In genomic region chr3:9749663-9750555, GRCh38 we compare ENCODE assay signal across 8 cellular contexts. TPM values are rescaled to one million over a fixed set of nuclear protein-coding genes. Genes with fewer than 3 reads are reported as not detected.
A peak's percentile ranks its signal among the peaks of the same experiment; 100 is the strongest.
DNase-seq lines count a peak whose midpoint lies in the region; ATAC-seq and TF ChIP-seq lines count a peak whose summit lies in the region.

Gene OGG1 (plus strand): TSS chr3:9749952. CDS start chr3:9750287, 335 bp downstream.

- peak within 1 kb of the TSS; percentile 42 to 80 for H3K9ac ChIP-seq in liver (ENCODE audit: low read depth in 1 of 2, low read length in 2 of 2)

- H3K4me3 ChIP-seq in liver (ENCODE audit: low read depth in 1 of 3, low read length in 3 of 3), result peak within 1 kb of the TSS; percentile 61 to 85 (median 77)

- WGBS in liver, result under 1% methylated on average over 58 of the region's 58 CpGs

- H3K9me3 ChIP-seq in liver (ENCODE audit: control insufficient read depth in 4 of 4, low read length in 3 of 4), result no peaks in the 10 kb centered on the region

- ATAC-seq in GM19395 (IDR thresholded peaks at IDR 0.05; ENCODE audit: unreplicated experiment), result peak; percentile 94
- peak; percentile 82 for ATAC-seq in HG03565 (IDR thresholded peaks at IDR 0.05; ENCODE audit: unreplicated experiment)

- no peaks in the 10 kb centered on the region for H3K27me3 ChIP-seq in liver (ENCODE audit: control insufficient read depth in 4 of 4, insufficient read depth in 4 of 4, low read length in 3 of 4)

- H3K27ac ChIP-seq in C4-2B (peak within 1 kb of the TSS; percentile 81), liver (ENCODE audit: low read depth in 1 of 2, low read length in 2 of 2) (peak within 1 kb of the TSS; percentile 79 to 88)

- peak; percentile 50 to 52 for TF ChIP-seq RAD21 in liver (IDR thresholded peaks at IDR 0.05)

- peaks cover 14 to 40% (median 30%) of the 10 kb centered on the region in 4 donors for H3K36me3 ChIP-seq in liver (ENCODE audit: control insufficient read depth in 4 of 4, insufficient read depth in 3 of 4, low read depth in 1 of 4, low read length in 3 of 4)

- H3K4me1 ChIP-seq in liver (ENCODE audit: control insufficient read depth in 4 of 4, insufficient read depth in 4 of 4, low read length in 3 of 4), result peaks cover 5 to 27% (median 25%) of the 10 kb centered on the region in 4 donors

- DNase-seq in NCI-H774 (lab: John Stamatoyannopoulos, UW) (peak; percentile 96), dermis microvascular lymphatic vessel endothelial cell (ENCODE audit: low read depth in 2 of 2) (peak; percentile 84 to 98)
- peak; percentile 93 to 95 for DNase-seq in activated CD4-positive, alpha-beta T cell treated with anti-CD3 and anti-CD28 coated beads, Interleukin-2, amount 50 U/mL, for 4 hours
- DNase-seq in stimulated activated CD4-positive, alpha-beta T cell treated with anti-CD3 and anti-CD28 coated beads, Interleukin-4, amount 100 ng/mL, for 24 hours, result peak; percentile 97

- TF ChIP-seq CTCF in C4-2B (conservative IDR thresholded peaks at IDR 0.05), result no peak
- no peak for TF ChIP-seq CTCF in liver (IDR thresholded peaks at IDR 0.05; ENCODE audit: low read depth, low read length, missing input control)

TF ChIP-seq in liver, 16 proteins besides CTCF, POLR2A, EP300 and RAD21:
- TF ChIP-seq TAF1 (conservative IDR thresholded peaks at IDR 0.05) (no peak), MAX (IDR thresholded peaks at IDR 0.05) (peak; percentile 74), HNF4A (conservative IDR thresholded peaks at IDR 0.05) (peak in 1 of 2 donors; percentile 38), REST (IDR thresholded peaks at IDR 0.05) (peak; percentile 56), SP1 (IDR thresholded peaks at IDR 0.05) (peak; percentile 85), GABPA (IDR thresholded peaks at IDR 0.05 in 1 of 2, conservative IDR thresholded peaks at IDR 0.05 in 1 of 2) (peak; percentile 72 to 90), FOXA1 (IDR thresholded peaks at IDR 0.05) (no peak), ZBTB33 (IDR thresholded peaks at IDR 0.05) (peak; percentile 55), FOXA2 (IDR thresholded peaks at IDR 0.05) (no peak), JUND (IDR thresholded peaks at IDR 0.05) (peak; percentile 10 to 11), NR2F2 (IDR thresholded peaks at IDR 0.05) (peak; percentile 37), ATF3 (IDR thresholded peaks at IDR 0.05) (no peak), RXRA (IDR thresholded peaks at IDR 0.05) (peak in 1 of 2 donors; percentile 52), YY1 (IDR thresholded peaks at IDR 0.05) (peak; percentile 81), EGR1 (IDR thresholded peaks at IDR 0.05; ENCODE audit: low read depth in 2 of 2) (peak; percentile 21 to 72), HNF4G (IDR thresholded peaks at IDR 0.05) (no peak)

RNA-seq across cellular contexts. Expression of gene OGG1, which starts in this region (rescaled TPM):
- 14.9 and 17.2 TPM in 2 replicates for total RNA-seq in dermis microvascular lymphatic vessel endothelial cell
- 10 to 100 TPM in 1 of 2 donors, 1 to 10 TPM in 1; 9.1 to 19.8 TPM for total RNA-seq in liver
- polyA plus RNA-seq in liver, result 10 to 100 TPM in 1 of 2 donors, 1 to 10 TPM in 1; 8.9 to 10.8 TPM

Comparison
In these comparisons a context has a peak if more than half of its experiments do, and no peak if none do; other contexts are left out.
1. Peak in every context shown above with its lines: DNase-seq, ATAC-seq, H3K4me3 ChIP-seq and H3K27ac ChIP-seq.